In the genomic region with DNA sequence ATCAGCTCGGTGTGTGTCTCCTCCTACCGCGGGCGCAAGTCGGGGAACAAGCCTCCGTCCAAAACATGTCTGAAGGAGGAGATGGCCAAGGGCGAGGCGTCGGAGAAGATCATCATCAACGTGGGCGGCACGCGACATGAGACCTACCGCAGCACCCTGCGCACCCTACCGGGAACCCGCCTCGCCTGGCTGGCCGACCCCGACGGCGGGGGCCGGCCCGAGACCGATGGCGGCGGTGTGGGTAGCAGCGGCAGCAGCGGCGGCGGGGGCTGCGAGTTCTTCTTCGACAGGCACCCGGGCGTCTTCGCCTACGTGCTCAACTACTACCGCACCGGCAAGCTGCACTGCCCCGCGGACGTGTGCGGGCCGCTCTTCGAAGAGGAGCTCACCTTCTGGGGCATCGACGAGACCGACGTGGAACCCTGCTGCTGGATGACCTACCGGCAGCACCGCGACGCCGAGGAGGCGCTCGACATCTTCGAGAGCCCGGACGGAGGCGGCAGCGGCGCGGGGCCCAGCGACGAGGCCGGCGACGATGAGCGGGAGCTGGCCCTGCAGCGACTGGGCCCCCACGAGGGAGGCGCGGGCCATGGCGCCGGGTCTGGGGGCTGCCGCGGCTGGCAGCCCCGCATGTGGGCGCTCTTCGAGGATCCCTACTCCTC, we compare ENCODE assay signal across 8 cellular contexts. TPM values are rescaled to one million over a fixed set of nuclear protein-coding genes. Genes with fewer than 3 reads are reported as not detected.
A peak's percentile ranks its signal among the peaks of the same experiment; 100 is the strongest.
DNase-seq lines count a peak whose midpoint lies in the region; ATAC-seq, FAIRE-seq and TF ChIP-seq lines count a peak whose summit lies in the region.

No MANE protein-coding gene starts in this region.

- peaks cover 28 to 37% (median 33%) of the 10 kb centered on the region in 11 experiments for H3K27me3 ChIP-seq in BLaER1 treated with 17β-estradiol and CSF1 and Interleukin-3, amounts not matched to agents 10 nM and 100 nM
- H3K27me3 ChIP-seq in bronchial epithelial cell (ENCODE audit: control insufficient read depth, insufficient read depth, low read length): no peaks in the 10 kb centered on the region

- DNase-seq in NB4 (ENCODE audit: low read depth) (no peak), bronchial epithelial cell (ENCODE audit: low read depth) (no peak), naive B cell (peak; percentile 70), NCI-H510A (lab: John Stamatoyannopoulos, UW) (no peak), NCI-H187 treated with DMSO at 0.1 percent for 48 hours (lab: John Stamatoyannopoulos, UW) (no peak), kidney glomerular epithelial cell (lab: John Stamatoyannopoulos, UW) (no peak)

- H3K4me3 Mint-ChIP-seq in naive B cell: peak overlapping the region; percentile 91 to 97 (median 94)

- H3K4me3 ChIP-seq in BLaER1 treated with 17β-estradiol and CSF1 and Interleukin-3, amounts not matched to agents 10 nM and 100 nM: peak overlapping the region; percentile 67 to 84 (median 75)
- H3K4me3 ChIP-seq in NB4 (ENCODE audit: low read depth, low read length): peak overlapping the region; percentile 47
- peak overlapping the region; percentile 53 for H3K4me3 ChIP-seq in bronchial epithelial cell (ENCODE audit: low read depth, low read length)

- H3K4me2 ChIP-seq in BLaER1 treated with 17β-estradiol and CSF1 and Interleukin-3, amounts not matched to agents 10 nM and 100 nM: peak overlapping the region; percentile 95 to 100 (median 98)

- H3K27ac Mint-ChIP-seq in naive B cell: peak overlapping the region; percentile 53 to 99 (median 96)

- H4K20me1 ChIP-seq in BLaER1 treated with 17β-estradiol and CSF1 and Interleukin-3, amounts not matched to agents 10 nM and 100 nM: peaks cover 0 to 52% (median 34%) of the 10 kb centered on the region in 11 experiments; a peak in 17 of 22 replicates

- H3K27me3 Mint-ChIP-seq in naive B cell: peaks cover 0 to 5% (median 0%) of the 10 kb centered on the region in 3 donors

- H3K36me3 Mint-ChIP-seq in naive B cell: no peaks in the 10 kb centered on the region

- H3K4me1 Mint-ChIP-seq in naive B cell: peaks cover 39 to 41% (median 40%) of the 10 kb centered on the region in 3 donors

- TF ChIP-seq CTCF in NB4 (IDR thresholded peaks at IDR 0.05; ENCODE audit: low read depth, low read length): no peak
- TF ChIP-seq CTCF in bronchial epithelial cell (IDR thresholded peaks at IDR 0.05; ENCODE audit: insufficient read depth, low read length, severe bottlenecking): no peak

- H3K4me1 ChIP-seq in BLaER1 treated with 17β-estradiol and CSF1 and Interleukin-3, amounts not matched to agents 10 nM and 100 nM: peaks cover 38 to 54% (median 44%) of the 10 kb centered on the region in 10 experiments

- no peaks in the 10 kb centered on the region for H3K9me3 Mint-ChIP-seq in naive B cell

- ATAC-seq in naive B cell (ENCODE audit: low read depth in 2 of 2): peak; percentile 16 to 29
- no peak for ATAC-seq in GM21528 (IDR thresholded peaks at IDR 0.05; ENCODE audit: low FRiP score, unreplicated experiment)

- H3K9me3 ChIP-seq in BLaER1 treated with 17β-estradiol and CSF1 and Interleukin-3, amounts not matched to agents 10 nM and 100 nM (replicated peaks in 1 of 11): no peaks in the 10 kb centered on the region

- H3K36me3 ChIP-seq in BLaER1 treated with 17β-estradiol and CSF1 and Interleukin-3, amounts not matched to agents 10 nM and 100 nM: no peaks in the 10 kb centered on the region
- H3K36me3 ChIP-seq in bronchial epithelial cell (ENCODE audit: control insufficient read depth, insufficient read depth, low read length): no peaks in the 10 kb centered on the region

- H3K9ac ChIP-seq in BLaER1 treated with 17β-estradiol and CSF1 and Interleukin-3, amounts not matched to agents 10 nM and 100 nM: peak overlapping the region; percentile 69 to 83 (median 75)

- H3K27ac ChIP-seq in BLaER1 treated with 17β-estradiol and CSF1 and Interleukin-3, amounts not matched to agents 10 nM and 100 nM: peak overlapping the region in 5 of 11 experiments; percentile 59 to 79 (median 69); a peak in 8 of 22 replicates

- no peak for TF ChIP-seq POLR2A in NB4 (IDR thresholded peaks at IDR 0.05; ENCODE audit: extremely low read depth, insufficient read length)

- no peak for FAIRE-seq in bronchial epithelial cell (lab: Jason Lieb, UNC)

RNA-seq across cellular contexts. Expression of a gene that starts 1.5 kb away (rescaled TPM):
- 0.51 and 0.53 TPM in 2 replicates for total RNA-seq in bronchial epithelial cell
- 1 to 10 TPM; 1.1 to 2.4 (median 1.3) TPM for polyA plus RNA-seq in naive B cell (ENCODE audit: low read depth in 6 of 6)
